In genomic region chr5:138833726-138834480, GRCh38 we compare ENCODE assay signal across 21 cellular contexts. TPM values are rescaled to one million over a fixed set of nuclear protein-coding genes. Genes with fewer than 3 reads are reported as not detected.
DNase-seq lines count a peak whose midpoint lies in the region; ATAC-seq and TF ChIP-seq lines count a peak whose summit lies in the region.
"Had no signal": no experiment of that assay in that cellular context is flagged by ENCODE, and none has a peak within 500 bp of the region (broad histone marks: within the 10 kb centered on the region; RNA-seq: fewer than 3 reads in every experiment).

No MANE protein-coding gene starts in this region.

- H3F3A ChIP-seq in SK-N-SH (replicated peaks; ENCODE audit: insufficient read depth) = peaks cover 16% of the 10 kb centered on the region

- H3K4me3 ChIP-seq in cardiac muscle cell (no peak overlapping the region), SK-N-SH (ENCODE audit: low read depth in 2 of 2, low read length in 1 of 2) (no peak overlapping the region), iPS-18a (ENCODE audit: low read length) (peak overlapping the region; percentile 54)
- H3K4me3 ChIP-seq: GM23248 had no signal

- H3K27me3 ChIP-seq in cardiac muscle cell (no peaks in the 10 kb centered on the region), SK-N-SH (ENCODE audit: insufficient read depth) (no peaks in the 10 kb centered on the region), iPS-18a (ENCODE audit: control insufficient read depth, insufficient read depth, low read length) (no peaks in the 10 kb centered on the region)

- TF ChIP-seq RAD21 in SK-N-SH (IDR thresholded peaks at IDR 0.05; ENCODE audit: low read length) = no peak

- peaks cover 93% of the 10 kb centered on the region for H3K79me2 ChIP-seq in SK-N-SH (ENCODE audit: insufficient read depth)

- no peak for DNase-seq in cardiac muscle cell (ENCODE audit: low read depth in 1 of 2, low spot score in 1 of 2)
- no peak for DNase-seq in Right ventricle myocardium inferior (ENCODE audit: missing footprints)
- no peak for DNase-seq in SK-N-SH
- DNase-seq in NCI-H2081 (lab: John Stamatoyannopoulos, UW) = no peak
- no peak for DNase-seq in superior temporal gyrus (ENCODE audit: extremely low spot score)
- no peak for DNase-seq in COLO668 (lab: John Stamatoyannopoulos, UW; ENCODE audit: unreplicated experiment)
- no peak for DNase-seq in NCI-H510A treated with DMSO at 0.1 percent for 48 hours (lab: John Stamatoyannopoulos, UW)
- DNase-seq: 8988T, DMS 273 treated with DMSO at 0.1 percent for 48 hours, DND-41, GM23248, KBM-7, NCI-H1105 treated with DMSO at 0.1 percent for 48 hours, NCI-H187, NCI-H2171 treated with DMSO at 0.1 percent for 48 hours, NCI-H446, NCI-H748 treated with DMSO at 0.1 percent for 48 hours, OCI-M1, SHP77 had no signal

- H3K9me2 ChIP-seq in SK-N-SH = no peaks in the 10 kb centered on the region

- 40% methylated on average over 3 of the region's 3 CpGs for WGBS in SK-N-SH (ENCODE audit: low lambda C conversion rate)

- H2AFZ ChIP-seq in SK-N-SH (ENCODE audit: low read depth) = no peak overlapping the region
- H2AFZ ChIP-seq: GM23248 had no signal

- H3K27ac ChIP-seq in cardiac muscle cell = peak overlapping the region; percentile 16
- peak overlapping the region in 1 of 2 experiments; percentile 27; a peak in 1 of 4 replicates for H3K27ac ChIP-seq in SK-N-SH (ENCODE audit: low read depth in 2 of 2, low read length in 1 of 2)
- H3K27ac ChIP-seq in iPS-18a (ENCODE audit: low read length) = peak overlapping the region; percentile 35
- H3K27ac ChIP-seq: GM23248 had no signal

- POLR2A ChIA-PET in SK-N-SH (lab: Yijun Ruan, JAX) = no interaction called here

- H3K9me3 ChIP-seq in cardiac muscle cell (ENCODE audit: low read depth) (no peaks in the 10 kb centered on the region), SK-N-SH (no peaks in the 10 kb centered on the region), iPS-18a (ENCODE audit: control insufficient read depth, low read depth, low read length) (no peaks in the 10 kb centered on the region)

- intact Hi-C loops in Right ventricle myocardium inferior (cut with DNase I) = no loop called here

- ATAC-seq in Right ventricle myocardium inferior = no peak
- ATAC-seq: HepG2 had no signal

- H4K20me1 ChIP-seq in SK-N-SH (ENCODE audit: insufficient read depth) = peaks cover 78% of the 10 kb centered on the region

- H3K4me1 ChIP-seq in cardiac muscle cell (ENCODE audit: low read depth) = peaks cover 11% of the 10 kb centered on the region
- peaks cover 0 to 8% of the 10 kb centered on the region in 2 experiments; a peak in 2 of 4 replicates for H3K4me1 ChIP-seq in SK-N-SH (ENCODE audit: control insufficient read depth in 1 of 2, insufficient read depth in 2 of 2, low read depth in 1 of 2, low read length in 1 of 2)
- H3K4me1 ChIP-seq in iPS-18a (ENCODE audit: control insufficient read depth, low read depth, low read length) = peaks cover 62% of the 10 kb centered on the region

- H3K4me2 ChIP-seq in SK-N-SH = no peak overlapping the region; the same call in 1 of the 2 replicates

- H3K9ac ChIP-seq in SK-N-SH (no peak overlapping the region), iPS-18a (ENCODE audit: low read length) (no peak overlapping the region)
- H3K9ac ChIP-seq: GM23248 had no signal

- CTCF ChIA-PET in SK-N-SH (lab: Yijun Ruan, JAX) = interaction anchor here (0.6 to 3.2 kb wide), 4 partner anchors 9 to 153 kb away, joined by 3 to 22 read pairs (median 5); no protein-coding TSS in a partner anchor

- H3K36me3 ChIP-seq in cardiac muscle cell (no peaks in the 10 kb centered on the region), SK-N-SH (replicated peaks in 1 of 2; ENCODE audit: control insufficient read depth in 1 of 2, insufficient read depth in 2 of 2, low read length in 1 of 2) (peaks cover 0 to 38% of the 10 kb centered on the region in 2 experiments), iPS-18a (ENCODE audit: control insufficient read depth, low read depth, low read length) (peaks cover under 1% of the 10 kb centered on the region)

- TF ChIP-seq EP300 in SK-N-SH (IDR thresholded peaks at IDR 0.05; ENCODE audit: borderline replicate concordance in 1 of 2, low read depth in 1 of 2, low read length in 1 of 2) = no peak

- TF ChIP-seq CTCF in cardiac muscle cell (IDR thresholded peaks at IDR 0.05; ENCODE audit: low read depth, low read length) (no peak), SK-N-SH (IDR thresholded peaks at IDR 0.05) (no peak)

TF ChIP-seq in SK-N-SH, 30 proteins besides CTCF, POLR2A, EP300 and RAD21:
- TF ChIP-seq TEAD4 (IDR thresholded peaks at IDR 0.05; ENCODE audit: borderline replicate concordance, insufficient read depth) = 0 out of 2 replicates have a peak, but pooled peaks have one; percentile 40
- TF ChIP-seq ZBTB33 (IDR thresholded peaks at IDR 0.05; ENCODE audit: borderline replicate concordance, low read depth) = no peak
- peak; percentile 33; the same call in 1 of the 2 replicates for TF ChIP-seq PBX3 (IDR thresholded peaks at IDR 0.05)
- TF ChIP-seq TCF12 (IDR thresholded peaks at IDR 0.05) = peak; percentile 27; the same call in 1 of the 2 replicates
- TF ChIP-seq YY1 (IDR thresholded peaks at IDR 0.05; ENCODE audit: low read depth) = no peak
- TF ChIP-seq USF2 (IDR thresholded peaks at IDR 0.05; ENCODE audit: borderline replicate concordance, low read depth, low read length) = no peak
- TF ChIP-seq GATA2 (CRISPR knock-in tag; IDR thresholded peaks at IDR 0.05) = no peak
TF ChIP-seq in SK-N-SH: peak in this region for 3.

RNA-seq across cellular contexts. Expression of gene LRRTM2, which starts 41.2 kb away (rescaled TPM):
- total RNA-seq in cardiac muscle cell = not detected in 2 replicates
- 0.24 and 0.70 TPM in 2 replicates for polyA plus RNA-seq in cardiac muscle cell
- total RNA-seq in Right ventricle myocardium inferior = not detected
- polyA plus RNA-seq in SK-N-SH (2012; rRNA removed) = 0.38 and 0.68 TPM in 2 replicates
- polyA plus RNA-seq in SK-N-SH (2012; cell fraction: cytosol; rRNA removed) = 0.58 TPM in 2 replicates
- polyA plus RNA-seq in SK-N-SH (2012; cell fraction: nucleus; rRNA removed) = 0.29 and 0.50 TPM in 2 replicates
- total RNA-seq: HepG2 had no signal
- polyA plus RNA-seq: HepG2 had no signal
